ENCODE assay signal across 22 cellular contexts in the genomic region with DNA sequence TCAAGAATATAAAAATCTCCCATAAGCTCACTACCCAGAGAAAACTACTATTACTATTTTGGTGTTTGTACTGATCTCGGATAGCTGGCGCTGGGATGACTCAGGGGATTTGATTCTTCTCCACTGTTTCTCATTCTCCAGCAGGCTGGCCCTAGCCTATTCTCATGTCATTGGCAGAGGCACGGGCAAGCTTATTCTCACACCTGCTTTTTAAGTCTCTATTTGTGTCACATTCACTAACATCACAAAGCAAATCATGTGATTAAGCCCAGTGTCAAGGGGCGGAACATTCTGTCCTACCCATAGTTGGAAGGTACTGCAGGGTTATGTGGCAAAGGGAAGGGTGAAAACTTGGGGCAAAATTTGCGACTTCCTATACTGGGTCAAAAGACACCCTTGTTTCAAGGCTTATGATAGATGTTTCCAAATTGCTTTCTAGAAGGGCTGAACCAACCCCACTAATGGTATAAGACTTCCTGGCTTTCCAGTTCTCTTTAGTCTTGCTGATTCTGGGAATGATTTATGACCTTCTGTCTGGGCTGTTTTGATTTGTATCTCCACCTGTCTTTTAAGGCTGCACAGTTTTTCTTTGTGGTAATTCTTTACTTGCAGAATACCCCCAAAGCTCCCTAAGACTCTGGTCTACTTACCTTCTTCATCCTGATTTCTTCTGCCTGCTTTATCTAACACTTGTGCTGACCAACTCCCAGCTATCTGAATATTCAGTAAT.
A peak's percentile ranks its signal among the peaks of the same experiment; 100 is the strongest.
DNase-seq lines count a peak whose midpoint lies in the region; ATAC-seq and TF ChIP-seq lines count a peak whose summit lies in the region.
"Had no signal": no experiment of that assay in that cellular context is flagged by ENCODE, and none has a peak within 500 bp of the region (broad histone marks: within the 10 kb centered on the region; RNA-seq: fewer than 3 reads in every experiment).

No MANE protein-coding gene starts in this region.

- no peak overlapping the region for H3K27ac Mint-ChIP-seq in activated T-cell treated with anti-CD3 and anti-CD28 coated beads, Interleukin-2, amount 50 U/mL, for 72 hours
- no peak overlapping the region for H3K27ac Mint-ChIP-seq in effector memory CD8-positive, alpha-beta T cell
- H3K27ac Mint-ChIP-seq: B cell; CD4-positive, CD25-positive, alpha-beta regulatory T cell; CD8-positive, alpha-beta T cell; HFFc6 had no signal

- H3F3A ChIP-seq in neural cell (ENCODE audit: insufficient read depth, low read length, poor library complexity, severe bottlenecking), result no peaks in the 10 kb centered on the region

- peak; percentile 94 to 96 for ATAC-seq in gastrocnemius medialis
- no peak for ATAC-seq in activated T-cell treated with anti-CD3 and anti-CD28 coated beads, Interleukin-2, amount 50 U/mL, for 72 hours (replicated peaks in 1 of 2)
- no peak for ATAC-seq in effector memory CD8-positive, alpha-beta T cell (replicated peaks)
- ATAC-seq: CD8-positive, alpha-beta T cell; GM12878 had no signal

- H3K4me3 Mint-ChIP-seq in activated T-cell treated with anti-CD3 and anti-CD28 coated beads, Interleukin-2, amount 50 U/mL, for 72 hours, result no peak overlapping the region
- H3K4me3 Mint-ChIP-seq in effector memory CD8-positive, alpha-beta T cell, result no peak overlapping the region
- H3K4me3 Mint-ChIP-seq: B cell; CD8-positive, alpha-beta T cell; HFFc6 had no signal

- intact Hi-C loops in gastrocnemius medialis (cut with DNase I; ENCODE audit: low total_unique reads), result loop anchor here (5.0 kb wide), 1 partner anchor 104 kb away; no protein-coding TSS in a partner anchor

- DNase-seq in NCI-H1417 (lab: John Stamatoyannopoulos, UW) (peak in 2 of 3 experiments; percentile 18 to 59), NCI-H1417 treated with DMSO at 0.1 percent for 48 hours (lab: John Stamatoyannopoulos, UW) (no peak), gastrocnemius medialis (peak; percentile 41 to 80), GM13976 (ENCODE audit: low spot score) (no peak), COLO829 (ENCODE audit: low spot score) (no peak)
- DNase-seq in activated T-cell treated with anti-CD3 and anti-CD28 coated beads, Interleukin-2, amount 50 U/mL, for 72 hours, result no peak
- DNase-seq in effector memory CD8-positive, alpha-beta T cell, result no peak
- DNase-seq: CD4-positive, CD25-positive, alpha-beta regulatory T cell; CD8-positive, alpha-beta T cell; DMS 273 treated with DMSO at 0.1 percent for 48 hours; DMS79; EL; GDM1; GOT3; HFFc6 had no signal

- H3K36me3 Mint-ChIP-seq in activated T-cell treated with anti-CD3 and anti-CD28 coated beads, Interleukin-2, amount 50 U/mL, for 72 hours (ENCODE audit: insufficient read depth in 2 of 2), result peaks cover 3 to 6% of the 10 kb centered on the region in 2 donors
- H3K36me3 Mint-ChIP-seq in effector memory CD8-positive, alpha-beta T cell (ENCODE audit: insufficient read depth), result no peaks in the 10 kb centered on the region
- H3K36me3 Mint-ChIP-seq: CD4-positive, CD25-positive, alpha-beta regulatory T cell; CD8-positive, alpha-beta T cell had no signal

- no peaks in the 10 kb centered on the region for H3K36me3 ChIP-seq in neural cell (ENCODE audit: insufficient read depth, low read length)
- H3K36me3 ChIP-seq in gastrocnemius medialis, result no peaks in the 10 kb centered on the region
- H3K36me3 ChIP-seq: BLaER1, HAP-1 had no signal

- H3K9me2 ChIP-seq in neural cell (ENCODE audit: insufficient read depth, low read length), result no peaks in the 10 kb centered on the region

- H3K4me1 Mint-ChIP-seq in activated T-cell treated with anti-CD3 and anti-CD28 coated beads, Interleukin-2, amount 50 U/mL, for 72 hours (ENCODE audit: low read depth), result no peaks in the 10 kb centered on the region
- H3K4me1 Mint-ChIP-seq in effector memory CD8-positive, alpha-beta T cell (ENCODE audit: low read depth in 2 of 2), result no peaks in the 10 kb centered on the region
- H3K4me1 Mint-ChIP-seq: B cell; CD4-positive, CD25-positive, alpha-beta regulatory T cell had no signal

- peaks cover 10 to 11% of the 10 kb centered on the region in 2 donors for H3K9me3 Mint-ChIP-seq in activated T-cell treated with anti-CD3 and anti-CD28 coated beads, Interleukin-2, amount 50 U/mL, for 72 hours
- H3K9me3 Mint-ChIP-seq in effector memory CD8-positive, alpha-beta T cell, result peaks cover 0 to 3% of the 10 kb centered on the region in 2 donors

- H3K79me2 ChIP-seq in neural cell (replicated peaks; ENCODE audit: insufficient read depth, low read length), result peaks cover 2% of the 10 kb centered on the region

- no peak overlapping the region for H3K4me2 ChIP-seq in neural cell (ENCODE audit: low read length)
- H3K4me2 ChIP-seq: BLaER1 had no signal

- no peaks in the 10 kb centered on the region for H3K27me3 ChIP-seq in neural cell (ENCODE audit: insufficient read depth, low read depth, low read length)
- no peaks in the 10 kb centered on the region for H3K27me3 ChIP-seq in gastrocnemius medialis
- H3K27me3 ChIP-seq: BLaER1 had no signal

- peak overlapping the region; percentile 48 for H3K27ac ChIP-seq in neural cell (ENCODE audit: low read length)
- H3K27ac ChIP-seq in gastrocnemius medialis, result peak overlapping the region; percentile 66 to 79 (median 76)
- H3K27ac ChIP-seq: 22Rv1, BLaER1, C4-2B had no signal

- TF ChIP-seq RAD21 in neural cell (conservative IDR thresholded peaks at IDR 0.05), result no peak

- peaks cover 8% of the 10 kb centered on the region for H3K9me3 ChIP-seq in neural cell (ENCODE audit: low read length)
- no peaks in the 10 kb centered on the region for H3K9me3 ChIP-seq in gastrocnemius medialis
- H3K9me3 ChIP-seq: HAP-1 had no signal

- no peak for TF ChIP-seq EP300 in neural cell (conservative IDR thresholded peaks at IDR 0.05; ENCODE audit: poor library complexity, severe bottlenecking)

- TF ChIP-seq POLR2A in gastrocnemius medialis (IDR thresholded peaks at IDR 0.05), result no peak

- no peak for TF ChIP-seq CTCF in neural cell (IDR thresholded peaks at IDR 0.05; ENCODE audit: poor library complexity, severe bottlenecking)
- TF ChIP-seq CTCF in gastrocnemius medialis (IDR thresholded peaks at IDR 0.05 in 4 of 5, conservative IDR thresholded peaks at IDR 0.05 in 1 of 5), result no peak
- TF ChIP-seq CTCF in GM13976 (IDR thresholded peaks at IDR 0.05; ENCODE audit: borderline replicate concordance, control extremely low read depth, extremely low read depth, insufficient read depth, missing control alignments), result no peak

- in situ Hi-C loops in gastrocnemius medialis (cut with MboI; ENCODE audit: low sequenced_read_pairs in 4 of 4), result loop anchor here in 1 of 4 donors (25.0 kb wide), 1 partner anchor 714 kb away; no protein-coding TSS in a partner anchor
- in situ Hi-C loops in GM13976 (cut with MboI; ENCODE audit: low sequenced_read_pairs, unreplicated experiment), result no loop called here

- no peaks in the 10 kb centered on the region for H3K27me3 Mint-ChIP-seq in activated T-cell treated with anti-CD3 and anti-CD28 coated beads, Interleukin-2, amount 50 U/mL, for 72 hours (ENCODE audit: low read depth)
- H3K27me3 Mint-ChIP-seq in effector memory CD8-positive, alpha-beta T cell, result no peaks in the 10 kb centered on the region
- H3K27me3 Mint-ChIP-seq: CD4-positive, CD25-positive, alpha-beta regulatory T cell had no signal

- H4K20me1 ChIP-seq in neural cell (ENCODE audit: insufficient read depth), result no peaks in the 10 kb centered on the region
- H4K20me1 ChIP-seq: BLaER1 had no signal

- H2AFZ ChIP-seq in neural cell (ENCODE audit: low read depth, low read length), result no peak overlapping the region

- H3K4me3 ChIP-seq in neural cell (ENCODE audit: low read length) (no peak overlapping the region), gastrocnemius medialis (no peak overlapping the region)
- H3K4me3 ChIP-seq: BLaER1, GM12878, HAP-1 had no signal

- H3K9ac ChIP-seq in neural cell (ENCODE audit: low read length), result no peak overlapping the region
- H3K9ac ChIP-seq: BLaER1 had no signal

- peaks cover 6 to 15% of the 10 kb centered on the region in 2 donors for H3K4me1 ChIP-seq in gastrocnemius medialis
- H3K4me1 ChIP-seq: BLaER1, HAP-1 had no signal

TF ChIP-seq in neural cell, 6 proteins besides CTCF, POLR2A, EP300 and RAD21:
- TF ChIP-seq, protein P1, sequence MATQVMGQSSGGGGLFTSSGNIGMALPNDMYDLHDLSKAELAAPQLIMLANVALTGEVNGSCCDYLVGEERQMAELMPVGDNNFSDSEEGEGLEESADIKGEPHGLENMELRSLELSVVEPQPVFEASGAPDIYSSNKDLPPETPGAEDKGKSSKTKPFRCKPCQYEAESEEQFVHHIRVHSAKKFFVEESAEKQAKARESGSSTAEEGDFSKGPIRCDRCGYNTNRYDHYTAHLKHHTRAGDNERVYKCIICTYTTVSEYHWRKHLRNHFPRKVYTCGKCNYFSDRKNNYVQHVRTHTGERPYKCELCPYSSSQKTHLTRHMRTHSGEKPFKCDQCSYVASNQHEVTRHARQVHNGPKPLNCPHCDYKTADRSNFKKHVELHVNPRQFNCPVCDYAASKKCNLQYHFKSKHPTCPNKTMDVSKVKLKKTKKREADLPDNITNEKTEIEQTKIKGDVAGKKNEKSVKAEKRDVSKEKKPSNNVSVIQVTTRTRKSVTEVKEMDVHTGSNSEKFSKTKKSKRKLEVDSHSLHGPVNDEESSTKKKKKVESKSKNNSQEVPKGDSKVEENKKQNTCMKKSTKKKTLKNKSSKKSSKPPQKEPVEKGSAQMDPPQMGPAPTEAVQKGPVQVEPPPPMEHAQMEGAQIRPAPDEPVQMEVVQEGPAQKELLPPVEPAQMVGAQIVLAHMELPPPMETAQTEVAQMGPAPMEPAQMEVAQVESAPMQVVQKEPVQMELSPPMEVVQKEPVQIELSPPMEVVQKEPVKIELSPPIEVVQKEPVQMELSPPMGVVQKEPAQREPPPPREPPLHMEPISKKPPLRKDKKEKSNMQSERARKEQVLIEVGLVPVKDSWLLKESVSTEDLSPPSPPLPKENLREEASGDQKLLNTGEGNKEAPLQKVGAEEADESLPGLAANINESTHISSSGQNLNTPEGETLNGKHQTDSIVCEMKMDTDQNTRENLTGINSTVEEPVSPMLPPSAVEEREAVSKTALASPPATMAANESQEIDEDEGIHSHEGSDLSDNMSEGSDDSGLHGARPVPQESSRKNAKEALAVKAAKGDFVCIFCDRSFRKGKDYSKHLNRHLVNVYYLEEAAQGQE (IDR thresholded peaks at IDR 0.05; ENCODE audit: borderline replicate concordance), result no peak
- TF ChIP-seq MXI1 (conservative IDR thresholded peaks at IDR 0.05; ENCODE audit: poor library complexity, severe bottlenecking), result no peak

Comparison
In these comparisons a context has a peak if more than half of its experiments do, and no peak if none do; other contexts are left out.
1. DNase-seq: peak in NCI-H1417 (2 of 3) and gastrocnemius medialis (2 of 2); none in NCI-H1417 treated with DMSO at 0.1 percent for 48 hours (single experiment), activated T-cell treated with anti-CD3 and anti-CD28 coated beads, Interleukin-2, amount 50 U/mL, for 72 hours (0 of 2), GM13976 (single experiment), COLO829 (single experiment) and effector memory CD8-positive, alpha-beta T cell (0 of 3).
2. ATAC-seq: peak in gastrocnemius medialis (2 of 2); none in activated T-cell treated with anti-CD3 and anti-CD28 coated beads, Interleukin-2, amount 50 U/mL, for 72 hours (0 of 2) and effector memory CD8-positive, alpha-beta T cell (single experiment).